ENCODE assay signal across 39 cellular contexts in the genomic region with DNA sequence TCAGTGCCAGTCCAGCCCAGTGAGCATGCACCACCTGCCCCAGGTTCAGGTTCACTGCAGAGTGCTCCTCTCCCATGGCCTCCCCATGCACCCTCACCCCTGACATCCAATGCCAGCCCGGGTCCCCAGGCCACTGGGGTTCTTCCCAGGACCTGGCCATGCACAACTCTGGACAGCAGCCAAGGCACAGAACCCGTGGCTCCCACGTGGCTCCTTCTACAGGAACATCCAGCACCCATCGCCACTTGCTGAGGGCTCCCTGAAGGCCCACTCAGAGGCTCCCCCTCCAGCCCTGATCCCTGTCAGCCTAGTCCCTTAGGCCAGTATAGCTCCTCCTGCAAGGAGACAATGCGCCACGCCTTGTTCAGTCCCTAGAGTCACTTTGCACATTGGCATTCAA.
"Had no signal": no experiment of that assay in that cellular context is flagged by ENCODE, and none has a peak within 500 bp of the region (broad histone marks: within the 10 kb centered on the region; RNA-seq: fewer than 3 reads in every experiment).

No MANE protein-coding gene starts in this region.

- H3K4me1 Mint-ChIP-seq: activated naive CD4-positive, alpha-beta T cell treated with anti-CD3 and anti-CD28 coated beads, Interleukin-2, amount 10 ng/mL, durations not matched to agents 7 days and 5 days; activated naive CD4-positive, alpha-beta T cell treated with anti-CD3 and anti-CD28 coated beads, Interleukin-2, amount 50 U/mL, for 24 hours; activated naive CD8-positive, alpha-beta T cell treated with anti-CD3 and anti-CD28 coated beads for 36 hours; activated naive CD8-positive, alpha-beta T cell treated with anti-CD3 and anti-CD28 coated beads, Interleukin-2, amount 10 ng/mL, durations not matched to agents 7 days and 5 days; activated naive CD8-positive, alpha-beta T cell treated with anti-CD3 and anti-CD28 coated beads, Interleukin-2, amount 50 U/mL, for 24 hours; activated T-helper 17 cell treated with anti-CD3 and anti-CD28 coated beads, Interleukin-2, amount 50 U/mL, for 72 hours; central memory CD8-positive, alpha-beta T cell had no signal

- H3K9me3 ChIP-seq: adrenal gland, ascending aorta, body of pancreas had no signal

- DNase-seq: activated effector memory CD4-positive, alpha-beta T cell treated with anti-CD3 and anti-CD28 coated beads, Interleukin-2, amount 50 U/mL, for 16 hours; activated effector memory CD4-positive, alpha-beta T cell treated with Interleukin-2 at 50 U/mL for 16 hours; activated gamma-delta T cell; activated gamma-delta T cell treated with Interleukin-2 at 50 U/mL for 16 hours; activated naive CD4-positive, alpha-beta T cell; activated naive CD4-positive, alpha-beta T cell treated with anti-CD3 and anti-CD28 coated beads for 36 hours; activated naive CD4-positive, alpha-beta T cell treated with anti-CD3 and anti-CD28 coated beads, Interleukin-2, amount 10 ng/mL, durations not matched to agents 7 days and 5 days; activated naive CD4-positive, alpha-beta T cell treated with anti-CD3 and anti-CD28 coated beads, Interleukin-2, amount 50 U/mL, for 16 hours; activated naive CD4-positive, alpha-beta T cell treated with Interleukin-2 at 50 U/mL for 16 hours; activated naive CD8-positive, alpha-beta T cell treated with anti-CD3 and anti-CD28 coated beads for 36 hours; activated naive CD8-positive, alpha-beta T cell treated with anti-CD3 and anti-CD28 coated beads, Interleukin-2, amount 10 ng/mL, durations not matched to agents 7 days and 5 days; activated naive CD8-positive, alpha-beta T cell treated with anti-CD3 and anti-CD28 coated beads, Interleukin-2, amount 50 U/mL, for 24 hours; activated T-cell treated with anti-CD3 and anti-CD28 coated beads for 4 hours; activated T-cell treated with anti-CD3 and anti-CD28 coated beads, Interleukin-2, amount 50 U/mL, for 1 hour; activated T-cell treated with anti-CD3 and anti-CD28 coated beads, Interleukin-2, amount 50 U/mL, for 24 hours; activated T-cell treated with anti-CD3 and anti-CD28 coated beads, Interleukin-2, amount 50 U/mL, for 4 hours; activated T-cell treated with anti-CD3 and anti-CD28 coated beads, Interleukin-2, amount 50 U/mL, for 48 hours; activated T-cell treated with anti-CD3 and anti-CD28 coated beads, Interleukin-2, amount 50 U/mL, for 72 hours; amniotic stem cell; amygdala; anterior cingulate cortex; aorta; body of pancreas; brain microvascular endothelial cell; caudate nucleus; central memory CD4-positive, alpha-beta T cell; cerebellar nuclear complex had no signal

- H3K27ac ChIP-seq: adrenal gland, ascending aorta, body of pancreas, brain microvascular endothelial cell, breast epithelium, cardiac muscle cell had no signal

- H3K9me3 Mint-ChIP-seq: activated naive CD4-positive, alpha-beta T cell treated with anti-CD3 and anti-CD28 coated beads for 36 hours; activated naive CD4-positive, alpha-beta T cell treated with anti-CD3 and anti-CD28 coated beads, Interleukin-2, amount 50 U/mL, for 24 hours; activated naive CD4-positive, alpha-beta T cell treated with anti-CD3 and anti-CD28 coated beads, Interleukin-2, amount 50 U/mL, for 72 hours; activated naive CD8-positive, alpha-beta T cell treated with anti-CD3 and anti-CD28 coated beads for 36 hours; activated naive CD8-positive, alpha-beta T cell treated with anti-CD3 and anti-CD28 coated beads, Interleukin-2, amount 10 ng/mL, durations not matched to agents 7 days and 5 days; activated naive CD8-positive, alpha-beta T cell treated with anti-CD3 and anti-CD28 coated beads, Interleukin-2, amount 50 U/mL, for 24 hours; activated T-cell treated with anti-CD3 and anti-CD28 coated beads, Interleukin-2, amount 50 U/mL, for 24 hours; activated T-cell treated with anti-CD3 and anti-CD28 coated beads, Interleukin-2, amount 50 U/mL, for 4 hours; activated T-cell treated with anti-CD3 and anti-CD28 coated beads, Interleukin-2, amount 50 U/mL, for 72 hours; activated T-helper 1 cell treated with anti-CD3 and anti-CD28 coated beads, Interleukin-12 subunit alpha, Interleukin-12 subunit beta, Interleukin-2, Interleukin-4 antibody, amounts not matched to agents 30 ng/mL and 10 ng/mL and 1 ng/mL, durations not matched to agents 14 hours and 24 hours and 36 hours; activated T-helper 17 cell treated with anti-CD3 and anti-CD28 coated beads, Interleukin-2, amount 50 U/mL, for 72 hours; activated T-helper 2 cell treated with anti-CD3 and anti-CD28 coated beads, Interferon-gamma antibody, Interleukin-2, Interleukin-4, amounts not matched to agents 10 μg/mL and 5 μg/mL and 100 μg/mL, durations not matched to agents 14 hours and 24 hours and 36 hours had no signal

- H3K36me3 ChIP-seq: adrenal gland, ascending aorta, brain microvascular endothelial cell, breast epithelium, cardiac muscle cell had no signal

- H3K27me3 Mint-ChIP-seq: activated naive CD4-positive, alpha-beta T cell treated with anti-CD3 and anti-CD28 coated beads, Interleukin-2, amount 10 ng/mL, durations not matched to agents 7 days and 5 days; activated naive CD4-positive, alpha-beta T cell treated with anti-CD3 and anti-CD28 coated beads, Interleukin-2, amount 50 U/mL, for 24 hours; activated naive CD8-positive, alpha-beta T cell treated with anti-CD3 and anti-CD28 coated beads for 36 hours; activated naive CD8-positive, alpha-beta T cell treated with anti-CD3 and anti-CD28 coated beads, Interleukin-2, amount 10 ng/mL, durations not matched to agents 7 days and 5 days; activated naive CD8-positive, alpha-beta T cell treated with anti-CD3 and anti-CD28 coated beads, Interleukin-2, amount 50 U/mL, for 24 hours; activated T-helper 17 cell treated with anti-CD3 and anti-CD28 coated beads, Interleukin-2, amount 50 U/mL, for 72 hours; central memory CD8-positive, alpha-beta T cell had no signal

- H3K4me3 ChIP-seq: adrenal gland, ascending aorta, body of pancreas, breast epithelium, cardiac muscle cell had no signal

- H3K4me3 Mint-ChIP-seq: activated naive CD4-positive, alpha-beta T cell treated with anti-CD3 and anti-CD28 coated beads for 36 hours; activated naive CD4-positive, alpha-beta T cell treated with anti-CD3 and anti-CD28 coated beads, Interleukin-2, amount 10 ng/mL, durations not matched to agents 7 days and 5 days; activated naive CD4-positive, alpha-beta T cell treated with anti-CD3 and anti-CD28 coated beads, Interleukin-2, amount 50 U/mL, for 24 hours; activated naive CD8-positive, alpha-beta T cell; activated naive CD8-positive, alpha-beta T cell treated with anti-CD3 and anti-CD28 coated beads for 36 hours; activated naive CD8-positive, alpha-beta T cell treated with anti-CD3 and anti-CD28 coated beads, Interleukin-2, amount 10 ng/mL, durations not matched to agents 7 days and 5 days; activated naive CD8-positive, alpha-beta T cell treated with anti-CD3 and anti-CD28 coated beads, Interleukin-2, amount 50 U/mL, for 24 hours; activated T-cell treated with anti-CD3 and anti-CD28 coated beads, Interleukin-2, amount 50 U/mL, for 24 hours; activated T-cell treated with anti-CD3 and anti-CD28 coated beads, Interleukin-2, amount 50 U/mL, for 4 hours; activated T-cell treated with anti-CD3 and anti-CD28 coated beads, Interleukin-2, amount 50 U/mL, for 72 hours; activated T-helper 1 cell treated with anti-CD3 and anti-CD28 coated beads, Interleukin-12 subunit alpha, Interleukin-12 subunit beta, Interleukin-2, Interleukin-4 antibody, amounts not matched to agents 30 ng/mL and 10 ng/mL and 1 ng/mL, durations not matched to agents 14 hours and 24 hours and 36 hours; activated T-helper 17 cell treated with anti-CD3 and anti-CD28 coated beads, Interleukin-2, amount 50 U/mL, for 72 hours; brain; central memory CD8-positive, alpha-beta T cell had no signal

- H3K27me3 ChIP-seq: adrenal gland, ascending aorta, body of pancreas, brain microvascular endothelial cell, breast epithelium, cardiac muscle cell had no signal

- H3K27ac Mint-ChIP-seq: activated naive CD4-positive, alpha-beta T cell treated with anti-CD3 and anti-CD28 coated beads for 36 hours; activated naive CD4-positive, alpha-beta T cell treated with anti-CD3 and anti-CD28 coated beads, Interleukin-2, amount 10 ng/mL, durations not matched to agents 7 days and 5 days; activated naive CD4-positive, alpha-beta T cell treated with anti-CD3 and anti-CD28 coated beads, Interleukin-2, amount 50 U/mL, for 24 hours; activated naive CD4-positive, alpha-beta T cell treated with anti-CD3 and anti-CD28 coated beads, Interleukin-2, amount 50 U/mL, for 72 hours; activated naive CD8-positive, alpha-beta T cell; activated naive CD8-positive, alpha-beta T cell treated with anti-CD3 and anti-CD28 coated beads for 36 hours; activated naive CD8-positive, alpha-beta T cell treated with anti-CD3 and anti-CD28 coated beads, Interleukin-2, amount 10 ng/mL, durations not matched to agents 7 days and 5 days; activated naive CD8-positive, alpha-beta T cell treated with anti-CD3 and anti-CD28 coated beads, Interleukin-2, amount 50 U/mL, for 24 hours; activated T-cell treated with anti-CD3 and anti-CD28 coated beads, Interleukin-2, amount 50 U/mL, for 24 hours; activated T-cell treated with anti-CD3 and anti-CD28 coated beads, Interleukin-2, amount 50 U/mL, for 72 hours; activated T-helper 1 cell treated with anti-CD3 and anti-CD28 coated beads, Interleukin-12 subunit alpha, Interleukin-12 subunit beta, Interleukin-2, Interleukin-4 antibody, amounts not matched to agents 30 ng/mL and 10 ng/mL and 1 ng/mL, durations not matched to agents 14 hours and 24 hours and 36 hours; activated T-helper 17 cell treated with anti-CD3 and anti-CD28 coated beads, Interleukin-2, amount 50 U/mL, for 72 hours; activated T-helper 2 cell treated with anti-CD3 and anti-CD28 coated beads, Interferon-gamma antibody, Interleukin-2, Interleukin-4, amounts not matched to agents 10 μg/mL and 5 μg/mL and 100 μg/mL, durations not matched to agents 14 hours and 24 hours and 36 hours had no signal

- ATAC-seq: activated naive CD4-positive, alpha-beta T cell treated with anti-CD3 and anti-CD28 coated beads, Interleukin-2, amount 50 U/mL, for 72 hours; activated naive CD8-positive, alpha-beta T cell treated with anti-CD3 and anti-CD28 coated beads, Interleukin-2, amount 50 U/mL, for 24 hours; activated T-cell treated with anti-CD3 and anti-CD28 coated beads, Interleukin-2, amount 50 U/mL, for 4 hours; activated T-cell treated with anti-CD3 and anti-CD28 coated beads, Interleukin-2, amount 50 U/mL, for 72 hours; activated T-helper 17 cell treated with anti-CD3 and anti-CD28 coated beads, Interleukin-2, amount 50 U/mL, for 72 hours; body of pancreas had no signal

- H3K4me1 ChIP-seq: adrenal gland, ascending aorta, body of pancreas, breast epithelium had no signal

- H3K36me3 Mint-ChIP-seq: activated naive CD4-positive, alpha-beta T cell treated with anti-CD3 and anti-CD28 coated beads, Interleukin-2, amount 10 ng/mL, durations not matched to agents 7 days and 5 days; activated naive CD4-positive, alpha-beta T cell treated with anti-CD3 and anti-CD28 coated beads, Interleukin-2, amount 50 U/mL, for 24 hours; activated naive CD8-positive, alpha-beta T cell; activated naive CD8-positive, alpha-beta T cell treated with anti-CD3 and anti-CD28 coated beads for 36 hours; activated naive CD8-positive, alpha-beta T cell treated with anti-CD3 and anti-CD28 coated beads, Interleukin-2, amount 10 ng/mL, durations not matched to agents 7 days and 5 days; brain had no signal
